Comparison of ENCODE assay signal across 8 cellular contexts in the genomic region with DNA sequence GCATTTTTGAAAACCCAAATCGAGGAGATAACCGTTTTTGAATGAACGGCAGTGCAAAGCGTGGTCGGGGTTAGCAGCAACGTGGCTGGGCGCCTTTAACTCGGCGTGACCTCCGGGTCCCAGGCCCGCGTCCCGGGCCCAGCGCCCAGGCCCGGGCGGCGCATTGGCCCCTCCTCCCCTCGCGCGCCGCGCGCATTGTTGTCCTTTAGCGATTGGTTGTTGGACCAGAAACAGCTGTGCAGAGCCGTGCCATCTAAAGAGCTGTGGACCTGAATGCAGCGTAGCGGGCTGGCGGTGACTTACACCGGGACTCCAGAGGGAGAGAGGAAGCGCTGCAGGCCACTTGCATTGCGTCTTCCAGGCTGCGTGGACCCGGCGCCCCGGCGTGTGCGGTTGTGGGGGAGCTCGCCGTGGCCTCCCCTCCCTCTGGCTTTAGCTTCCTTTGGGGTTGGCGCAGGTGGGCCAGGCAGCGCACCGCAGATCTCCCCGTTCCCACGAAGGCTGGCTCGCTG. TPM values are rescaled to one million over a fixed set of nuclear protein-coding genes. Genes with fewer than 3 reads are reported as not detected.
A peak's percentile ranks its signal among the peaks of the same experiment; 100 is the strongest.
DNase-seq lines count a peak whose midpoint lies in the region; ATAC-seq and TF ChIP-seq lines count a peak whose summit lies in the region.

A gene with protein sequence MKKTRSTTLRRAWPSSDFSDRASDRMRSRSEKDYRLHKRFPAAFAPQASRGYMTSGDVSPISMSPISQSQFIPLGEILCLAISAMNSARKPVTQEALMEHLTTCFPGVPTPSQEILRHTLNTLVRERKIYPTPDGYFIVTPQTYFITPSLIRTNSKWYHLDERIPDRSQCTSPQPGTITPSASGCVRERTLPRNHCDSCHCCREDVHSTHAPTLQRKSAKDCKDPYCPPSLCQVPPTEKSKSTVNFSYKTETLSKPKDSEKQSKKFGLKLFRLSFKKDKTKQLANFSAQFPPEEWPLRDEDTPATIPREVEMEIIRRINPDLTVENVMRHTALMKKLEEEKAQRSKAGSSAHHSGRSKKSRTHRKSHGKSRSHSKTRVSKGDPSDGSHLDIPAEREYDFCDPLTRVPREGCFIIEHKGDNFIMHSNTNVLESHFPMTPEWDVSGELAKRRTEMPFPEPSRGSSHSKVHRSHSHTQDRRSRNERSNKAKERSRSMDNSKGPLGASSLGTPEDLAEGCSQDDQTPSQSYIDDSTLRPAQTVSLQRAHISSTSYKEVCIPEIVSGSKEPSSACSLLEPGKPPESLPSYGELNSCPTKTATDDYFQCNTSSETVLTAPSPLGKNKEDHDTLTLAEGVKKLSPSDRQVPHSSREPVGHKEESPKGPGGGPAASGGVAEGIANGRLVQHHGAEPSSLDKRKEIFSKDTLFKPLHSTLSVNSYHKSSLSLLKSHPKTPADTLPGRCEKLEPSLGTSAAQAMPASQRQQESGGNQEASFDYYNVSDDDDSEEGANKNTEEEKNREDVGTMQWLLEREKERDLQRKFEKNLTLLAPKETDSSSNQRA (N-terminal part only) (plus strand): TSS at position 227 of the 512 bp plus-strand sequence. CDS start 1,484 bp downstream, outside the sequence.

- H3K4me2 ChIP-seq in PC-3 (ENCODE audit: low read length) = peak within 1 kb of the TSS; percentile 83

- DNase-seq in activated naive CD4-positive, alpha-beta T cell treated with anti-CD3 and anti-CD28 coated beads, Interleukin-2, amount 10 ng/mL, durations not matched to agents 7 days and 5 days = peak; percentile 31
- DNase-seq in activated naive CD4-positive, alpha-beta T cell (lab: John Stamatoyannopoulos, UW) = no peak
- DNase-seq in PC-3 (peak; percentile 58), coronary artery (ENCODE audit: low spot score) (peak; percentile 82), left colon (peak; percentile 45 to 60), spleen (peak; percentile 81), GM19240 (ENCODE audit: insufficient read length, low spot score) (no peak)
- no peak for DNase-seq in activated effector memory CD4-positive, alpha-beta T cell treated with Interleukin-2 at 50 U/mL for 16 hours

- H3K4me1 Mint-ChIP-seq in activated naive CD4-positive, alpha-beta T cell treated with anti-CD3 and anti-CD28 coated beads, Interleukin-2, amount 10 ng/mL, durations not matched to agents 7 days and 5 days = peaks cover 4% of the 10 kb centered on the region

- peak; percentile 86 for ATAC-seq in PC-3
- ATAC-seq in left colon = peak; percentile 86

- no peaks in the 10 kb centered on the region for H4K20me1 ChIP-seq in PC-3 (ENCODE audit: low read length)

- H3K9me2 ChIP-seq in PC-3 (replicated peaks; ENCODE audit: low read length) = no peaks in the 10 kb centered on the region

- no peaks in the 10 kb centered on the region for H3K79me2 ChIP-seq in PC-3 (ENCODE audit: low read length)

- H3K27ac ChIP-seq in PC-3 (ENCODE audit: low read length) (no peak within 1 kb of the TSS), coronary artery (peak within 1 kb of the TSS; percentile 67 to 85), spleen (peak within 1 kb of the TSS in 7 of 8 donors; percentile 9 to 74 (median 47))

- H2AFZ ChIP-seq in PC-3 (ENCODE audit: low read length) = peak within 1 kb of the TSS; percentile 93

- TF ChIP-seq POLR2A in spleen (IDR thresholded peaks at IDR 0.05) = no peak

- CTCF ChIA-PET in activated naive CD4-positive, alpha-beta T cell treated with anti-CD3 and anti-CD28 coated beads, Interleukin-2, amount 10 ng/mL, durations not matched to agents 7 days and 5 days (lab: Charles Lee) = no interaction called here
- CTCF ChIA-PET in PC-3 (lab: Charles Lee) = no interaction called here

- 1 to 2% (median 2%) methylated on average over 15 to 45 of the region's 45 CpGs for WGBS in spleen, 5 donors

- H3K27me3 Mint-ChIP-seq in activated naive CD4-positive, alpha-beta T cell treated with anti-CD3 and anti-CD28 coated beads, Interleukin-2, amount 10 ng/mL, durations not matched to agents 7 days and 5 days = peaks cover 76% of the 10 kb centered on the region

- no TSS peak for BruUV-seq in PC-3 (replicated peaks; lab: Mats Ljungman, UMichigan)

- TF ChIP-seq CTCF in PC-3 (conservative IDR thresholded peaks at IDR 0.05; ENCODE audit: low read depth, low read length) (no peak), coronary artery (IDR thresholded peaks at IDR 0.05) (no peak), spleen (IDR thresholded peaks at IDR 0.05 in 8 of 11, conservative IDR thresholded peaks at IDR 0.05 in 3 of 11) (no peak)

- H3K27ac Mint-ChIP-seq in activated naive CD4-positive, alpha-beta T cell treated with anti-CD3 and anti-CD28 coated beads, Interleukin-2, amount 10 ng/mL, durations not matched to agents 7 days and 5 days = no peak within 1 kb of the TSS

- H3K27me3 ChIP-seq in PC-3 (ENCODE audit: low read length) (peaks cover 23% of the 10 kb centered on the region; the same call in 1 of the 2 replicates), spleen (replicated peaks in 1 of 7) (peaks cover 0 to 62% (median 26%) of the 10 kb centered on the region in 7 donors)

- H3K9ac ChIP-seq in PC-3 (ENCODE audit: low read length) = 0 out of 2 replicates have a peak within 1 kb of the TSS, but pooled peaks have one; percentile 26

- H3K4me1 ChIP-seq in PC-3 (ENCODE audit: insufficient read depth, low read length) = no peaks in the 10 kb centered on the region
- peaks cover 4 to 39% (median 30%) of the 10 kb centered on the region in 6 donors for H3K4me1 ChIP-seq in spleen

- H3K36me3 ChIP-seq in PC-3 (ENCODE audit: low read depth, low read length) (no peaks in the 10 kb centered on the region), spleen (no peaks in the 10 kb centered on the region)

- intact Hi-C loops in PC-3 (cut with micrococcal nuclease) = no loop called here
- intact Hi-C loops in left colon (cut with DNase I, micrococcal nuclease) = no loop called here
- intact Hi-C loops in spleen (cut with DNase I; ENCODE audit: low total_unique reads) = no loop called here

- H3K4me3 ChIP-seq in PC-3 (ENCODE audit: low read length) = peak within 1 kb of the TSS; percentile 68
- H3K4me3 ChIP-seq in coronary artery = peak within 1 kb of the TSS; percentile 86
- H3K4me3 ChIP-seq in spleen = peak within 1 kb of the TSS; percentile 42 to 71 (median 50)

- peak within 1 kb of the TSS; percentile 44 for H3K4me3 Mint-ChIP-seq in activated naive CD4-positive, alpha-beta T cell treated with anti-CD3 and anti-CD28 coated beads, Interleukin-2, amount 10 ng/mL, durations not matched to agents 7 days and 5 days

- POLR2A ChIA-PET in PC-3 (lab: Charles Lee; ENCODE audit: unreplicated experiment) = no interaction called here

- H3K36me3 Mint-ChIP-seq in activated naive CD4-positive, alpha-beta T cell treated with anti-CD3 and anti-CD28 coated beads, Interleukin-2, amount 10 ng/mL, durations not matched to agents 7 days and 5 days = no peaks in the 10 kb centered on the region

- H3F3A ChIP-seq in PC-3 (ENCODE audit: low read length, unreplicated experiment) = no peaks in the 10 kb centered on the region

- no peaks in the 10 kb centered on the region for H3K9me3 Mint-ChIP-seq in activated naive CD4-positive, alpha-beta T cell treated with anti-CD3 and anti-CD28 coated beads, Interleukin-2, amount 10 ng/mL, durations not matched to agents 7 days and 5 days

- H3K9me3 ChIP-seq in PC-3 (ENCODE audit: low read length) (no peaks in the 10 kb centered on the region), spleen (peaks cover 0 to 4% (median 3%) of the 10 kb centered on the region in 8 donors)

RNA-seq across cellular contexts. Expression of the gene that starts here (rescaled TPM):
- total RNA-seq in PC-3 (2014; rRNA removed) = 2.1 and 3.6 TPM in 2 replicates
- total RNA-seq in left colon = 1 to 10 TPM; 1.8 to 2.7 TPM
- 10 to 100 TPM; 10.2 to 42.8 (median 30.5) TPM for total RNA-seq in spleen
- 1 to 10 TPM in 1 of 3 donors, under 1 TPM in 2; 0.53 to 2.0 (median 1.00) TPM for polyA plus RNA-seq in spleen

Comparison
In these comparisons a context has a peak if more than half of its experiments do, and no peak if none do; other contexts are left out.
1. DNase-seq: peak in activated naive CD4-positive, alpha-beta T cell treated with anti-CD3 and anti-CD28 coated beads, Interleukin-2, amount 10 ng/mL, durations not matched to agents 7 days and 5 days (single experiment), PC-3 (single experiment), coronary artery (single experiment), left colon (2 of 2) and spleen (single experiment); none in activated naive CD4-positive, alpha-beta T cell (0 of 4), GM19240 (single experiment) and activated effector memory CD4-positive, alpha-beta T cell treated with Interleukin-2 at 50 U/mL for 16 hours (single experiment).
2. Peak in every context shown above with its lines, with median percentiles within 50 percentile points of each other: H3K4me3 ChIP-seq.